ENCODE assay signal across 34 cellular contexts in genomic region chr16:4883501-4883900, GRCh38. TPM values are rescaled to one million over a fixed set of nuclear protein-coding genes. Genes with fewer than 3 reads are reported as not detected.
"Had no signal": no experiment of that assay in that cellular context is flagged by ENCODE, and none has a peak within 500 bp of the region (broad histone marks: within the 10 kb centered on the region; RNA-seq: fewer than 3 reads in every experiment).

No MANE protein-coding gene starts in this region.

- H3K4me3 ChIP-seq: ascending aorta, Peyer's patch, SJCRH30, SK-N-MC had no signal

- H3K27me3 ChIP-seq: ascending aorta, Peyer's patch, SJCRH30 had no signal

- H3K27ac ChIP-seq: ascending aorta, Peyer's patch, SJCRH30, SK-N-MC had no signal

- H3K9me3 ChIP-seq: ascending aorta, Peyer's patch, SJCRH30 had no signal

- H3K4me1 ChIP-seq: ascending aorta, Peyer's patch had no signal

- ATAC-seq: activated CD8-positive, alpha-beta T cell treated with anti-CD3 and anti-CD28 coated beads for 36 hours; activated T-cell treated with anti-CD3 and anti-CD28 coated beads, Interleukin-2, amount 50 U/mL, for 72 hours; activated T-helper 17 cell treated with anti-CD3 and anti-CD28 coated beads, Interleukin-2, amount 50 U/mL, for 72 hours had no signal

- DNase-seq: activated CD4-positive, alpha-beta T cell treated with anti-CD3 and anti-CD28 coated beads, Interleukin-2, amount 10 ng/mL, durations not matched to agents 24 days and 14 days; activated CD4-positive, alpha-beta T cell treated with anti-CD3 and anti-CD28 coated beads, Interleukin-2, amount 50 U/mL, for 4 hours; activated CD8-positive, alpha-beta T cell treated with anti-CD3 and anti-CD28 coated beads for 36 hours; activated effector memory CD4-positive, alpha-beta T cell treated with anti-CD3 and anti-CD28 coated beads, Interleukin-2, amount 50 U/mL, for 16 hours; activated naive CD4-positive, alpha-beta T cell; activated naive CD8-positive, alpha-beta T cell treated with anti-CD3 and anti-CD28 coated beads, Interleukin-2, amount 10 ng/mL, durations not matched to agents 7 days and 5 days; activated T-cell treated with anti-CD3 and anti-CD28 coated beads, Interleukin-2, amount 50 U/mL, for 1 hour; activated T-cell treated with anti-CD3 and anti-CD28 coated beads, Interleukin-2, amount 50 U/mL, for 72 hours; amygdala; caudate nucleus; cerebellar nuclear complex; NCI-H1092 treated with DMSO at 0.1 percent for 48 hours; NCI-H1417; NCI-H146; NCI-H187; NCI-H2029 treated with DMSO at 0.1 percent for 48 hours; NCI-H2107; NCI-H2171; NCI-H510A; NCI-H526; NCI-H748 treated with DMSO at 0.1 percent for 48 hours; NK-92 treated with Interleukin-12 subunit alpha and Interleukin-12 subunit beta, amount 100 ng/mL, for 24 hours; PC-3; RPMI8226; SHP77; SJCRH30; T1000 had no signal

RNA-seq across cellular contexts. Expression of gene PPL, which starts 53.4 kb away (rescaled TPM):
- total RNA-seq: activated CD4-positive, alpha-beta T cell treated with anti-CD3 and anti-CD28 coated beads, Interleukin-2, amount 10 ng/mL, durations not matched to agents 24 days and 14 days; activated CD8-positive, alpha-beta memory T cell treated with anti-CD3 and anti-CD28 coated beads for 36 hours; activated naive CD8-positive, alpha-beta T cell treated with anti-CD3 and anti-CD28 coated beads, Interleukin-2, amount 10 ng/mL, durations not matched to agents 7 days and 5 days; activated T-helper 17 cell treated with anti-CD3 and anti-CD28 coated beads, Interleukin-2, amount 50 U/mL, for 72 hours; T-helper 1 cell treated with Interleukin-12 subunit alpha and Interleukin-12 subunit beta and Interleukin-4 antibody, amounts not matched to agents 30 ng/mL and 1 ng/mL, for 36 hours; T-helper 2 cell treated with Interferon-gamma antibody and Interleukin-4, amounts not matched to agents 100 ng/mL and 5 ng/mL, for 36 hours had no signal
